ENCODE assay signal across 18 cellular contexts in genomic region chr6:91031581-91031980, GRCh38.
DNase-seq lines count a peak whose midpoint lies in the region; ATAC-seq and TF ChIP-seq lines count a peak whose summit lies in the region.
"Had no signal": no experiment of that assay in that cellular context is flagged by ENCODE, and none has a peak within 500 bp of the region (broad histone marks: within the 10 kb centered on the region; RNA-seq: fewer than 3 reads in every experiment).

No MANE protein-coding gene starts in this region.

- H3K4me1 ChIP-seq in Caco-2 (peaks cover 8% of the 10 kb centered on the region; the same call in 1 of the 2 replicates), H9 (ENCODE audit: insufficient read depth, low read length) (no peaks in the 10 kb centered on the region; the same call in 1 of the 2 replicates)
- H3K4me1 ChIP-seq: SJSA1 had no signal

- WGBS in H9 (ENCODE audit: extremely low coverage, insufficient read length, low lambda C conversion rate), result no CpG with 5 or more reads among the region's 4 CpGs

- peak overlapping the region; percentile 4 for H3K27ac Mint-ChIP-seq in Caco-2 (ENCODE audit: unreplicated experiment)
- H3K27ac Mint-ChIP-seq in H9, result peak overlapping the region in 1 of 3 experiments; percentile 41; a peak in 3 of 7 replicates
- peak overlapping the region; percentile 65 for H3K27ac Mint-ChIP-seq in mesothelial cell of epicardium
- H3K27ac Mint-ChIP-seq: B cell had no signal

- no peak overlapping the region for H2BK20ac ChIP-seq in H9 (ENCODE audit: low read depth, low read length, poor library complexity, severe bottlenecking)

- POLR2A ChIA-PET in Caco-2 (lab: Charles Lee), result no interaction called here

- H3K27me3 ChIP-seq in Caco-2 (replicated peaks; ENCODE audit: control insufficient read depth, insufficient read depth, low read length), result no peaks in the 10 kb centered on the region
- H3K27me3 ChIP-seq in H9 (ENCODE audit: insufficient read depth, low read length), result no peaks in the 10 kb centered on the region
- H3K27me3 ChIP-seq: SJSA1 had no signal

- H3K4me3 ChIP-seq in Caco-2 (ENCODE audit: low read depth, low read length), result no peak overlapping the region
- no peak overlapping the region for H3K4me3 ChIP-seq in epithelial cell of esophagus (ENCODE audit: low read length)
- H3K4me3 ChIP-seq: SJSA1 had no signal

- H3K23me2 ChIP-seq in H9 (ENCODE audit: insufficient read length, low read depth, low read length, poor library complexity, severe bottlenecking), result no peaks in the 10 kb centered on the region

- H3K23ac ChIP-seq in H9 (ENCODE audit: insufficient read length, low read depth, low read length), result no peak overlapping the region

- no peak for ATAC-seq in GM18909 (IDR thresholded peaks at IDR 0.05; ENCODE audit: poor library complexity, unreplicated experiment)

- DNase-seq in Caco-2, result peak; percentile 59 to 63
- DNase-seq in H9, result peak; percentile 44
- peak; percentile 27 for DNase-seq in epithelial cell of esophagus (ENCODE audit: low read depth)
- DNase-seq in mesothelial cell of epicardium (ENCODE audit: low spot score in 2 of 2, unreplicated experiment in 2 of 2), result no peak
- no peak for DNase-seq in SK-N-DZ (ENCODE audit: low spot score)
- no peak for DNase-seq in HuH-7.5 (ENCODE audit: low spot score)
- DNase-seq: GOT3, IMR-90, MV-4-11, NCI-H1105 treated with DMSO at 0.1 percent for 48 hours, NCI-H2029 treated with DMSO at 0.1 percent for 48 hours, NCI-H2171, NCI-H345, NCI-H524 treated with DMSO at 0.1 percent for 48 hours, OCI-M1 had no signal

- CTCF ChIA-PET in Caco-2 (lab: Charles Lee), result no interaction called here

- H4K91ac ChIP-seq in H9 (ENCODE audit: insufficient read length, low read depth, low read length), result no peak overlapping the region

- no peaks in the 10 kb centered on the region for H4K20me1 ChIP-seq in H9 (ENCODE audit: control insufficient read depth, insufficient read depth, insufficient read length)

- TF ChIP-seq CTCF in Caco-2 (IDR thresholded peaks at IDR 0.05; ENCODE audit: insufficient read depth in 1 of 2, low read depth in 1 of 2, low read length in 1 of 2, severe bottlenecking in 1 of 2, unreplicated experiment in 1 of 2), result no peak
- TF ChIP-seq CTCF in H9 (conservative IDR thresholded peaks at IDR 0.05), result no peak
- TF ChIP-seq CTCF in epithelial cell of esophagus (IDR thresholded peaks at IDR 0.05; ENCODE audit: insufficient read depth, low read depth, low read length, missing control alignments), result no peak
- no peak for TF ChIP-seq CTCF in mesothelial cell of epicardium (IDR thresholded peaks at IDR 0.05; ENCODE audit: unreplicated experiment)

- no peak overlapping the region for H2AFZ ChIP-seq in H9 (ENCODE audit: low read length)

- H2BK12ac ChIP-seq in H9 (ENCODE audit: insufficient read length, low read depth, low read length), result no peak overlapping the region

- H3K27ac ChIP-seq in H9 (ENCODE audit: insufficient read length, low read depth, low read length), result no peak overlapping the region
- H3K27ac ChIP-seq: SJSA1 had no signal

- H3K9me3 ChIP-seq in Caco-2 (no peaks in the 10 kb centered on the region), H9 (ENCODE audit: control insufficient read depth, low read depth, low read length) (no peaks in the 10 kb centered on the region)
- H3K9me3 ChIP-seq: SJSA1 had no signal

- H3K4me2 ChIP-seq in H9 (ENCODE audit: insufficient read depth, insufficient read length, low read length), result no peak overlapping the region

- H3K79me2 ChIP-seq in H9 (ENCODE audit: insufficient read depth, low read length), result no peaks in the 10 kb centered on the region

- H3K4me1 Mint-ChIP-seq in Caco-2 (ENCODE audit: low read depth, unreplicated experiment) (peaks cover 8% of the 10 kb centered on the region), H9 (peaks cover 17 to 19% of the 10 kb centered on the region in 2 experiments), mesothelial cell of epicardium (peaks cover 66% of the 10 kb centered on the region)
- H3K4me1 Mint-ChIP-seq: B cell had no signal

- intact Hi-C loops in Caco-2 (cut with micrococcal nuclease; ENCODE audit: unreplicated experiment), result no loop called here

- H3K4me3 Mint-ChIP-seq in Caco-2 (ENCODE audit: unreplicated experiment) (no peak overlapping the region), H9 (no peak overlapping the region), mesothelial cell of epicardium (no peak overlapping the region)
- H3K4me3 Mint-ChIP-seq: B cell had no signal

- H2AK5ac ChIP-seq in H9 (ENCODE audit: insufficient read length, low read length), result no peak overlapping the region

- H3K36me3 Mint-ChIP-seq in Caco-2 (ENCODE audit: insufficient read depth, unreplicated experiment) (no peaks in the 10 kb centered on the region), H9 (ENCODE audit: insufficient read depth in 1 of 3, low read depth in 3 of 3) (no peaks in the 10 kb centered on the region), mesothelial cell of epicardium (no peaks in the 10 kb centered on the region)

- H3T11ph ChIP-seq in H9 (ENCODE audit: low read length), result no peak overlapping the region

- no peak overlapping the region for H3K4ac ChIP-seq in H9 (ENCODE audit: low read depth, low read length)

- no peak overlapping the region for H4K8ac ChIP-seq in H9 (replicated peaks; ENCODE audit: insufficient read length, low read depth, low read length)

- no peak overlapping the region for H2BK15ac ChIP-seq in H9 (ENCODE audit: low read depth, low read length)

- H2BK120ac ChIP-seq in H9 (ENCODE audit: low read depth, low read length, poor library complexity, severe bottlenecking), result no peak overlapping the region

- no peak overlapping the region for H3K9ac ChIP-seq in H9 (ENCODE audit: extremely low read depth, insufficient read length, low read length)

- no peaks in the 10 kb centered on the region for H3K36me3 ChIP-seq in Caco-2 (ENCODE audit: control insufficient read depth, insufficient read depth, low read length)
- H3K36me3 ChIP-seq: SJSA1 had no signal

- no peak overlapping the region for H3K14ac ChIP-seq in H9 (ENCODE audit: insufficient read depth, low read length)

- no peaks in the 10 kb centered on the region for H3K9me3 Mint-ChIP-seq in Caco-2 (ENCODE audit: unreplicated experiment)
- no peaks in the 10 kb centered on the region for H3K9me3 Mint-ChIP-seq in H9
- no peaks in the 10 kb centered on the region for H3K9me3 Mint-ChIP-seq in mesothelial cell of epicardium

- H3K56ac ChIP-seq in H9 (ENCODE audit: insufficient read length, low read depth, low read length), result no peak overlapping the region

- no TSS peak for BruUV-seq in Caco-2 (replicated peaks; lab: Mats Ljungman, UMichigan)

- H3K27me3 Mint-ChIP-seq in Caco-2 (ENCODE audit: insufficient read depth, unreplicated experiment) (peaks cover 7% of the 10 kb centered on the region), H9 (ENCODE audit: low read depth) (no peaks in the 10 kb centered on the region), mesothelial cell of epicardium (ENCODE audit: low read depth) (peaks cover 5% of the 10 kb centered on the region)
- H3K27me3 Mint-ChIP-seq: B cell had no signal

- no peak overlapping the region for H2BK5ac ChIP-seq in H9 (ENCODE audit: insufficient read length, low read length)

- H3K18ac ChIP-seq in H9 (ENCODE audit: insufficient read length, low read depth, low read length), result peak overlapping the region; percentile 11

- H4K5ac ChIP-seq in H9 (ENCODE audit: insufficient read length, low read depth, low read length), result no peak overlapping the region

- H3K79me1 ChIP-seq in H9 (ENCODE audit: insufficient read depth, low read depth, low read length, poor library complexity, severe bottlenecking), result no peaks in the 10 kb centered on the region

Comparison
In these comparisons a context has a peak if more than half of its experiments do, and no peak if none do; other contexts are left out.
1. DNase-seq: peak in Caco-2 (2 of 2), H9 (single experiment) and epithelial cell of esophagus (single experiment); none in mesothelial cell of epicardium (0 of 2), SK-N-DZ (single experiment) and HuH-7.5 (single experiment).